ENCODE assay signal across 9 cellular contexts in genomic region chr7:33038639-33039038, GRCh38. TPM values are rescaled to one million over a fixed set of nuclear protein-coding genes. Genes with fewer than 3 reads are reported as not detected.
DNase-seq lines count a peak whose midpoint lies in the region; ATAC-seq and TF ChIP-seq lines count a peak whose summit lies in the region.
"Had no signal": no experiment of that assay in that cellular context is flagged by ENCODE, and none has a peak within 500 bp of the region (broad histone marks: within the 10 kb centered on the region; RNA-seq: fewer than 3 reads in every experiment).

No MANE protein-coding gene starts in this region.

- 10 to 12% methylated on average over 2 of the region's 2 CpGs for WGBS in body of pancreas, 2 donors

- no peak for TF ChIP-seq POLR2A in body of pancreas (IDR thresholded peaks at IDR 0.05)

- H3K36me3 Mint-ChIP-seq in HFFc6 (ENCODE audit: low read depth): peaks cover 6% of the 10 kb centered on the region
- H3K36me3 Mint-ChIP-seq in naive B cell: peaks cover 0 to 6% of the 10 kb centered on the region in 2 donors

- in situ Hi-C loops in GM13976 (cut with MboI; ENCODE audit: low sequenced_read_pairs, unreplicated experiment): no loop called here

- intact Hi-C loops in body of pancreas (cut with DNase I): no loop called here

- peak overlapping the region; percentile 87 for H3K4me3 Mint-ChIP-seq in HFFc6
- peak overlapping the region; percentile 4 to 91 (median 76) for H3K4me3 Mint-ChIP-seq in naive B cell

- H3K27me3 Mint-ChIP-seq in HFFc6 (ENCODE audit: insufficient read depth) (no peaks in the 10 kb centered on the region; the same call in 1 of the 2 replicates), naive B cell (no peaks in the 10 kb centered on the region)

- H3K4me2 ChIP-seq in BLaER1: peak overlapping the region; percentile 71

- H3K9ac ChIP-seq in BLaER1: no peak overlapping the region

- no peak for ATAC-seq in body of pancreas
- no peak for ATAC-seq in naive B cell (ENCODE audit: low read depth in 2 of 2)

- H3K4me1 Mint-ChIP-seq in HFFc6 (ENCODE audit: low read depth) (peaks cover 65% of the 10 kb centered on the region), naive B cell (peaks cover 31 to 62% (median 45%) of the 10 kb centered on the region in 3 donors)

- H3K36me3 ChIP-seq in BLaER1 (peaks cover 8% of the 10 kb centered on the region; the same call in 1 of the 2 replicates), body of pancreas (replicated peaks in 1 of 2; ENCODE audit: insufficient read depth in 1 of 2, low read depth in 2 of 2) (no peaks in the 10 kb centered on the region)

- no peaks in the 10 kb centered on the region for H3K9me3 Mint-ChIP-seq in HFFc6
- H3K9me3 Mint-ChIP-seq in naive B cell: no peaks in the 10 kb centered on the region

- H3K27ac Mint-ChIP-seq in HFFc6: peak overlapping the region; percentile 79
- peak overlapping the region in 2 of 6 donors; percentile 12 to 69 for H3K27ac Mint-ChIP-seq in naive B cell

- no peak overlapping the region for H3K4me3 ChIP-seq in BLaER1
- no peak overlapping the region for H3K4me3 ChIP-seq in body of pancreas

- TF ChIP-seq CTCF in HFFc6 (IDR thresholded peaks at IDR 0.05) (no peak), body of pancreas (IDR thresholded peaks at IDR 0.05) (no peak), GM13976 (IDR thresholded peaks at IDR 0.05; ENCODE audit: borderline replicate concordance, control extremely low read depth, extremely low read depth, insufficient read depth, missing control alignments) (no peak)

- H3K4me1 ChIP-seq in BLaER1: peaks cover 39% of the 10 kb centered on the region
- peaks cover 53% of the 10 kb centered on the region for H3K4me1 ChIP-seq in body of pancreas

- no peak for DNase-seq in HFFc6
- DNase-seq in body of pancreas: no peak
- DNase-seq in naive B cell: no peak
- no peak for DNase-seq in stimulated activated CD4-positive, alpha-beta T cell treated with anti-CD3 and anti-CD28 coated beads, Interleukin-2, amount 100 ng/mL, for 24 hours
- DNase-seq in SIG-M5 treated with dmso at 0.1 percent for 504 hours (lab: John Stamatoyannopoulos, UW; ENCODE audit: unreplicated experiment): no peak
- no peak for DNase-seq in GM13976 (ENCODE audit: low spot score)
- no peak for DNase-seq in caudate nucleus (lab: John Stamatoyannopoulos, UW)
- DNase-seq: occipital lobe had no signal

- H3K27me3 ChIP-seq in BLaER1: no peaks in the 10 kb centered on the region
- H3K27me3 ChIP-seq in body of pancreas: no peaks in the 10 kb centered on the region

- peaks cover 92% of the 10 kb centered on the region for H4K20me1 ChIP-seq in BLaER1

- H3K9me3 ChIP-seq in BLaER1 (no peaks in the 10 kb centered on the region), body of pancreas (no peaks in the 10 kb centered on the region)

- H3K27ac ChIP-seq in BLaER1 (no peak overlapping the region), body of pancreas (peak overlapping the region in 3 of 4 donors; percentile 44 to 84 (median 70)), caudate nucleus (ENCODE audit: low read depth, low read length) (no peak overlapping the region)

RNA-seq across cellular contexts. Expression of gene NT5C3A, which starts 23.9 kb away (rescaled TPM):
- total RNA-seq in HFFc6 (2021; fragmentation: NEBNext Ultra II Directional; extraction: Animal tissue kit (Norgen Biotek cat#: 25700)): 10 to 100 TPM; 15.3 to 19.4 (median 16.4) TPM
- total RNA-seq in body of pancreas: 10 to 100 TPM; 20.4 to 26.5 TPM
- 100 to 1,000 TPM; 131 to 206 (median 147) TPM for polyA plus RNA-seq in naive B cell (ENCODE audit: low read depth in 6 of 6)

Comparison
In these comparisons a context has a peak if more than half of its experiments do, and no peak if none do; other contexts are left out.
1. H3K27ac ChIP-seq: peak in body of pancreas (3 of 4); none in BLaER1 (single experiment) and caudate nucleus (single experiment).